Comparison of ENCODE assay signal across 8 cellular contexts in genomic region chr10:2928219-2928840, GRCh38.
DNase-seq lines count a peak whose midpoint lies in the region; ATAC-seq and TF ChIP-seq lines count a peak whose summit lies in the region.

No MANE protein-coding gene starts in this region.

- no peak overlapping the region for H3K4me3 ChIP-seq in astrocyte of the spinal cord (ENCODE audit: low read depth, low read length)

- in situ Hi-C loops in astrocyte of the spinal cord (cut with HindIII; ENCODE audit: low sequenced_read_pairs), result no loop called here

- peak; percentile 78 for TF ChIP-seq CTCF in astrocyte of the spinal cord (IDR thresholded peaks at IDR 0.05; ENCODE audit: low read depth, low read length)

- DNase-seq in NK-92 treated with Interleukin-12 subunit alpha and Interleukin-12 subunit beta, amount 100 ng/mL, for 24 hours (lab: John Stamatoyannopoulos, UW), result peak; percentile 31
- no peak for DNase-seq in NK-92 (lab: John Stamatoyannopoulos, UW; ENCODE audit: unreplicated experiment)
- peak; percentile 77 for DNase-seq in NAMALWA (ENCODE audit: low spot score)
- peak in 3 of 5 experiments; percentile 16 to 80 (median 47) for DNase-seq in T-helper 2 cell
- peak; percentile 44 for DNase-seq in astrocyte of the spinal cord (ENCODE audit: low read depth, low spot score)
- DNase-seq in iPS DF 4.7 (ENCODE audit: extremely low read depth, low spot score), result peak; percentile 79
- DNase-seq in stimulated activated CD4-positive, alpha-beta T cell treated with anti-CD3 and anti-CD28 coated beads, Interleukin-12 subunit alpha, Interleukin-12 subunit beta, amount 100 ng/mL, for 4 hours, result peak; percentile 70

- peak; percentile 84 for ATAC-seq in HG02588 (IDR thresholded peaks at IDR 0.05; ENCODE audit: unreplicated experiment)
